ENCODE assay signal across 12 cellular contexts in genomic region chr10:100019824-100020160, GRCh38. TPM values are rescaled to one million over a fixed set of nuclear protein-coding genes. Genes with fewer than 3 reads are reported as not detected.
A peak's percentile ranks its signal among the peaks of the same experiment; 100 is the strongest.
DNase-seq lines count a peak whose midpoint lies in the region; ATAC-seq and TF ChIP-seq lines count a peak whose summit lies in the region.
"Had no signal": no experiment of that assay in that cellular context is flagged by ENCODE, and none has a peak within 500 bp of the region (broad histone marks: within the 10 kb centered on the region; RNA-seq: fewer than 3 reads in every experiment).

No MANE protein-coding gene starts in this region.

- no peak for TF ChIP-seq POLR2A in heart left ventricle (IDR thresholded peaks at IDR 0.05)

- peak in 1 of 12 donors; percentile 7 for TF ChIP-seq CTCF in heart left ventricle (IDR thresholded peaks at IDR 0.05)

- intact Hi-C loops in heart left ventricle (cut with DNase I), result loop anchor here in 4 of 10 donors (10.0 kb wide), 2 partner anchors 165 to 175 kb away; no protein-coding TSS in a partner anchor

- H3K4me3 ChIP-seq in effector memory CD4-positive, alpha-beta T cell (ENCODE audit: insufficient read depth, low read depth, low read length, poor library complexity, severe bottlenecking), result no peak overlapping the region
- H3K4me3 ChIP-seq in heart left ventricle, result no peak overlapping the region

- no peaks in the 10 kb centered on the region for H3K27me3 ChIP-seq in effector memory CD4-positive, alpha-beta T cell (replicated peaks; ENCODE audit: control insufficient read depth, insufficient read depth, low read length, poor library complexity, severe bottlenecking)
- no peaks in the 10 kb centered on the region for H3K27me3 ChIP-seq in heart left ventricle

- DNase-seq in AG08395 (ENCODE audit: low spot score) (peak; percentile 33), SK-MEL-5 (ENCODE audit: low read depth, low spot score) (peak; percentile 13), iPS-NIHi7 (ENCODE audit: extremely low spot score) (peak; percentile 61), foreskin melanocyte (no peak), heart left ventricle (no peak)
- DNase-seq in activated naive CD4-positive, alpha-beta T cell treated with anti-CD3 and anti-CD28 coated beads, Interleukin-2, amount 50 U/mL, for 72 hours (ENCODE audit: low spot score in 2 of 2), result no peak
- no peak for DNase-seq in effector memory CD4-positive, alpha-beta T cell
- DNase-seq: activated CD8-positive, alpha-beta memory T cell treated with anti-CD3 and anti-CD28 coated beads, Interleukin-2, amount 50 U/mL, for 48 hours; KBM-7; kidney; T-helper 9 cell had no signal

- 31 to 43% (median 36%) methylated on average over 3 of the region's 3 CpGs for WGBS in heart left ventricle, 4 donors

- H3K36me3 Mint-ChIP-seq in activated naive CD4-positive, alpha-beta T cell treated with anti-CD3 and anti-CD28 coated beads, Interleukin-2, amount 50 U/mL, for 72 hours, result no peaks in the 10 kb centered on the region

- in situ Hi-C loops in SK-MEL-5 (cut with HindIII; ENCODE audit: low pct_unique_long_range_greater_than_20kb, low sequenced_read_pairs), result no loop called here

- no peaks in the 10 kb centered on the region for H3K9me3 ChIP-seq in effector memory CD4-positive, alpha-beta T cell (ENCODE audit: control insufficient read depth, low read length)
- H3K9me3 ChIP-seq in heart left ventricle, result no peaks in the 10 kb centered on the region

- no peaks in the 10 kb centered on the region for H3K4me1 ChIP-seq in effector memory CD4-positive, alpha-beta T cell (ENCODE audit: control insufficient read depth, insufficient read depth, low read length, poor library complexity, severe bottlenecking)
- no peaks in the 10 kb centered on the region for H3K4me1 ChIP-seq in heart left ventricle

- H3K36me3 ChIP-seq in effector memory CD4-positive, alpha-beta T cell (ENCODE audit: control insufficient read depth, insufficient read depth, low read length), result no peaks in the 10 kb centered on the region
- H3K36me3 ChIP-seq in heart left ventricle, result no peaks in the 10 kb centered on the region

- ATAC-seq in GM19452 (IDR thresholded peaks at IDR 0.05; ENCODE audit: unreplicated experiment) (peak; percentile 10), heart left ventricle (no peak)
- ATAC-seq in activated naive CD4-positive, alpha-beta T cell treated with anti-CD3 and anti-CD28 coated beads, Interleukin-2, amount 50 U/mL, for 72 hours, result no peak

- no peaks in the 10 kb centered on the region for H3K9me3 Mint-ChIP-seq in activated naive CD4-positive, alpha-beta T cell treated with anti-CD3 and anti-CD28 coated beads, Interleukin-2, amount 50 U/mL, for 72 hours

- H3K27ac ChIP-seq in effector memory CD4-positive, alpha-beta T cell (ENCODE audit: insufficient read depth, low read length, poor library complexity, severe bottlenecking), result no peak overlapping the region
- no peak overlapping the region for H3K27ac ChIP-seq in heart left ventricle

- H3K27ac Mint-ChIP-seq in activated naive CD4-positive, alpha-beta T cell treated with anti-CD3 and anti-CD28 coated beads, Interleukin-2, amount 50 U/mL, for 72 hours, result no peak overlapping the region

RNA-seq across cellular contexts. Expression of gene DNMBP, which starts 10.0 kb away (rescaled TPM):
- total RNA-seq in SK-MEL-5 (2014; rRNA removed; shearing (Covaris generic)), result 5.3 and 6.2 TPM in 2 replicates
- 7.0 and 7.7 TPM in 2 replicates for polyA plus RNA-seq in SK-MEL-5 (2015; cell fraction: cytosol; rRNA removed)
- polyA plus RNA-seq in SK-MEL-5 (2015; cell fraction: nucleus; rRNA removed), result 5.9 and 10.0 TPM in 2 replicates
- total RNA-seq in activated naive CD4-positive, alpha-beta T cell treated with anti-CD3 and anti-CD28 coated beads, Interleukin-2, amount 50 U/mL, for 72 hours, result 1 to 10 TPM; 3.2 to 3.4 TPM
- 10 to 100 TPM in 1 of 9 donors, 1 to 10 TPM in 8; 3.9 to 11.5 (median 7.2) TPM for total RNA-seq in heart left ventricle
- polyA plus RNA-seq in heart left ventricle, result 1 to 10 TPM; 4.6 to 6.1 TPM

Comparison
In these comparisons a context has a peak if more than half of its experiments do, and no peak if none do; other contexts are left out.
1. DNase-seq: peak in AG08395 (single experiment), SK-MEL-5 (single experiment) and iPS-NIHi7 (single experiment); none in activated naive CD4-positive, alpha-beta T cell treated with anti-CD3 and anti-CD28 coated beads, Interleukin-2, amount 50 U/mL, for 72 hours (0 of 2), effector memory CD4-positive, alpha-beta T cell (0 of 3), foreskin melanocyte (single experiment) and heart left ventricle (0 of 5).